Comparison of ENCODE assay signal across 21 cellular contexts in genomic region chr20:47561603-47562583, GRCh38.
DNase-seq lines count a peak whose midpoint lies in the region; ATAC-seq and TF ChIP-seq lines count a peak whose summit lies in the region.
"Had no signal": no experiment of that assay in that cellular context is flagged by ENCODE, and none has a peak within 500 bp of the region (broad histone marks: within the 10 kb centered on the region; RNA-seq: fewer than 3 reads in every experiment).

No MANE protein-coding gene starts in this region.

- H3K9me3 ChIP-seq in OCI-LY3 (ENCODE audit: insufficient read depth, low read length), result no peaks in the 10 kb centered on the region
- H3K9me3 ChIP-seq: BLaER1 treated with 17β-estradiol and CSF1 and Interleukin-3, amounts not matched to agents 10 nM and 100 nM; left ventricle myocardium inferior; MG63 had no signal

- H3K36me3 ChIP-seq in OCI-LY3 (replicated peaks; ENCODE audit: low read depth, low read length), result peaks cover 3% of the 10 kb centered on the region
- H3K36me3 ChIP-seq: left ventricle myocardium inferior, MG63, neural progenitor cell had no signal

- CTCF ChIA-PET in activated naive CD4-positive, alpha-beta T cell treated with anti-CD3 and anti-CD28 coated beads for 36 hours (lab: Charles Lee), result interaction anchor here (0.6 to 1.0 kb wide), 4 partner anchors 29 to 312 kb away, joined by 3 to 5 read pairs (median 5); partner anchors contain the start of gene NCOA3

- peaks cover 100% of the 10 kb centered on the region for H4K20me1 ChIP-seq in OCI-LY3 (ENCODE audit: insufficient read depth, low read length)

- H3K27me3 Mint-ChIP-seq in activated naive CD4-positive, alpha-beta T cell treated with anti-CD3 and anti-CD28 coated beads for 36 hours (ENCODE audit: low read depth), result no peaks in the 10 kb centered on the region
- no peaks in the 10 kb centered on the region for H3K27me3 Mint-ChIP-seq in activated naive CD8-positive, alpha-beta T cell treated with anti-CD3 and anti-CD28 coated beads, Interleukin-2, amount 50 U/mL, for 24 hours
- no peaks in the 10 kb centered on the region for H3K27me3 Mint-ChIP-seq in nephron (ENCODE audit: low read depth)
- H3K27me3 Mint-ChIP-seq: activated CD4-positive, alpha-beta T cell treated with anti-CD3 and anti-CD28 coated beads for 36 hours; central memory CD8-positive, alpha-beta T cell had no signal

- H2AFZ ChIP-seq in OCI-LY3 (ENCODE audit: low read depth, low read length), result no peak overlapping the region
- H2AFZ ChIP-seq: neural progenitor cell had no signal

- H3K27ac ChIP-seq in OCI-LY3 (ENCODE audit: low read length), result no peak overlapping the region
- H3K27ac ChIP-seq: BLaER1 treated with 17β-estradiol and CSF1 and Interleukin-3, amounts not matched to agents 10 nM and 100 nM; dorsolateral prefrontal cortex; epithelial cell of prostate; left ventricle myocardium inferior; neural progenitor cell had no signal

- H3K4me1 Mint-ChIP-seq in activated naive CD4-positive, alpha-beta T cell treated with anti-CD3 and anti-CD28 coated beads for 36 hours (ENCODE audit: low read depth), result peaks cover 73% of the 10 kb centered on the region
- peaks cover 77% of the 10 kb centered on the region for H3K4me1 Mint-ChIP-seq in activated naive CD8-positive, alpha-beta T cell treated with anti-CD3 and anti-CD28 coated beads, Interleukin-2, amount 50 U/mL, for 24 hours
- H3K4me1 Mint-ChIP-seq in nephron, result peaks cover 33% of the 10 kb centered on the region

- peaks cover 12% of the 10 kb centered on the region for H3K36me3 Mint-ChIP-seq in activated naive CD4-positive, alpha-beta T cell treated with anti-CD3 and anti-CD28 coated beads for 36 hours (ENCODE audit: low read depth)
- peaks cover 26% of the 10 kb centered on the region for H3K36me3 Mint-ChIP-seq in activated naive CD8-positive, alpha-beta T cell treated with anti-CD3 and anti-CD28 coated beads, Interleukin-2, amount 50 U/mL, for 24 hours (ENCODE audit: low read depth)
- no peaks in the 10 kb centered on the region for H3K36me3 Mint-ChIP-seq in nephron (ENCODE audit: low read depth)
- H3K36me3 Mint-ChIP-seq: neural progenitor cell had no signal

- no peak for TF ChIP-seq CTCF in OCI-LY3 (IDR thresholded peaks at IDR 0.05; ENCODE audit: low read depth, low read length)
- no peak for TF ChIP-seq CTCF in nephron (IDR thresholded peaks at IDR 0.05; ENCODE audit: unreplicated experiment in 3 of 3)

- intact Hi-C loops in activated naive CD4-positive, alpha-beta T cell treated with anti-CD3 and anti-CD28 coated beads for 36 hours (cut with micrococcal nuclease), result loop anchor here (5.0 kb wide), 1 partner anchor 55 kb away; no protein-coding TSS in a partner anchor

- no peak overlapping the region; the same call in 1 of the 2 replicates for H3K4me3 ChIP-seq in OCI-LY3 (ENCODE audit: low read length)
- H3K4me3 ChIP-seq: BLaER1 treated with 17β-estradiol and CSF1 and Interleukin-3, amounts not matched to agents 10 nM and 100 nM; dorsolateral prefrontal cortex; left ventricle myocardium inferior; MG63; neural progenitor cell had no signal

- peak overlapping the region; percentile 37 for H3K27ac Mint-ChIP-seq in activated naive CD4-positive, alpha-beta T cell treated with anti-CD3 and anti-CD28 coated beads for 36 hours
- peak overlapping the region; percentile 35 for H3K27ac Mint-ChIP-seq in activated naive CD8-positive, alpha-beta T cell treated with anti-CD3 and anti-CD28 coated beads, Interleukin-2, amount 50 U/mL, for 24 hours
- H3K27ac Mint-ChIP-seq in nephron, result peak overlapping the region in 2 of 3 experiments; percentile 6 to 24
- H3K27ac Mint-ChIP-seq: activated CD4-positive, alpha-beta T cell treated with anti-CD3 and anti-CD28 coated beads for 36 hours; neural progenitor cell had no signal

- H3K9ac ChIP-seq in OCI-LY3 (ENCODE audit: low read length), result no peak overlapping the region
- H3K9ac ChIP-seq: BLaER1 treated with 17β-estradiol and CSF1 and Interleukin-3, amounts not matched to agents 10 nM and 100 nM; neural progenitor cell had no signal

- H3K4me3 Mint-ChIP-seq in activated naive CD4-positive, alpha-beta T cell treated with anti-CD3 and anti-CD28 coated beads for 36 hours, result no peak overlapping the region
- no peak overlapping the region for H3K4me3 Mint-ChIP-seq in activated naive CD8-positive, alpha-beta T cell treated with anti-CD3 and anti-CD28 coated beads, Interleukin-2, amount 50 U/mL, for 24 hours
- H3K4me3 Mint-ChIP-seq in nephron, result no peak overlapping the region
- H3K4me3 Mint-ChIP-seq: activated CD4-positive, alpha-beta T cell treated with anti-CD3 and anti-CD28 coated beads for 36 hours; central memory CD8-positive, alpha-beta T cell; neural progenitor cell had no signal

- no peak for ATAC-seq in activated naive CD8-positive, alpha-beta T cell treated with anti-CD3 and anti-CD28 coated beads, Interleukin-2, amount 50 U/mL, for 24 hours
- ATAC-seq: activated CD4-positive, alpha-beta T cell treated with anti-CD3 and anti-CD28 coated beads for 36 hours had no signal

- no peak for DNase-seq in activated naive CD4-positive, alpha-beta T cell treated with anti-CD3 and anti-CD28 coated beads for 36 hours
- no peak for DNase-seq in activated naive CD4-positive, alpha-beta T cell treated with anti-CD3 and anti-CD28 coated beads, Interleukin-2, amount 50 U/mL, for 16 hours
- no peak for DNase-seq in activated naive CD8-positive, alpha-beta T cell treated with anti-CD3 and anti-CD28 coated beads, Interleukin-2, amount 50 U/mL, for 24 hours
- DNase-seq in HuH-7 (ENCODE audit: low spot score), result no peak
- DNase-seq in hippocampal formation (lab: John Stamatoyannopoulos, UW), result no peak
- DNase-seq in activated CD4-positive, CD25-positive, alpha-beta regulatory T cell (lab: John Stamatoyannopoulos, UW), result no peak
- DNase-seq: activated CD4-positive, alpha-beta T cell treated with anti-CD3 and anti-CD28 coated beads for 36 hours; activated CD8-positive, alpha-beta memory T cell treated with anti-CD3 and anti-CD28 coated beads, Interleukin-2, amount 50 U/mL, for 4 hours; Calu3; dorsolateral prefrontal cortex; GOT3; left ventricle myocardium inferior; NCI-H1417 treated with DMSO at 0.1 percent for 48 hours; NCI-H524 treated with DMSO at 0.1 percent for 48 hours had no signal

- peaks cover 32% of the 10 kb centered on the region for H3K4me1 ChIP-seq in OCI-LY3 (ENCODE audit: low read length)

- H3K27me3 ChIP-seq in OCI-LY3 (ENCODE audit: low read depth, low read length), result no peaks in the 10 kb centered on the region
- H3K27me3 ChIP-seq: BLaER1 treated with 17β-estradiol and CSF1 and Interleukin-3, amounts not matched to agents 10 nM and 100 nM; dorsolateral prefrontal cortex; MG63; neural progenitor cell had no signal

- H3K79me2 ChIP-seq in OCI-LY3 (ENCODE audit: low read length), result peaks cover 100% of the 10 kb centered on the region

- no peaks in the 10 kb centered on the region for H3K9me3 Mint-ChIP-seq in activated naive CD4-positive, alpha-beta T cell treated with anti-CD3 and anti-CD28 coated beads for 36 hours
- H3K9me3 Mint-ChIP-seq in activated naive CD8-positive, alpha-beta T cell treated with anti-CD3 and anti-CD28 coated beads, Interleukin-2, amount 50 U/mL, for 24 hours, result no peaks in the 10 kb centered on the region
- H3K9me3 Mint-ChIP-seq in nephron, result no peaks in the 10 kb centered on the region
- H3K9me3 Mint-ChIP-seq: central memory CD8-positive, alpha-beta T cell; neural progenitor cell had no signal

- peak overlapping the region; percentile 45 for H3K4me2 ChIP-seq in OCI-LY3 (ENCODE audit: low read length)
- H3K4me2 ChIP-seq: neural progenitor cell had no signal
